In genomic region chr5:39578887-39579497, GRCh38 we compare ENCODE assay signal across 9 cellular contexts.
A peak's percentile ranks its signal among the peaks of the same experiment; 100 is the strongest.
DNase-seq lines count a peak whose midpoint lies in the region; TF ChIP-seq lines count a peak whose summit lies in the region.
"Had no signal": no experiment of that assay in that cellular context is flagged by ENCODE, and none has a peak within 500 bp of the region (broad histone marks: within the 10 kb centered on the region; RNA-seq: fewer than 3 reads in every experiment).

No MANE protein-coding gene starts in this region.

- no peak for TF ChIP-seq POLR2A in erythroblast (IDR thresholded peaks at IDR 0.05; ENCODE audit: low read length)

- no peak overlapping the region for H3K4me3 ChIP-seq in retinal pigment epithelial cell (ENCODE audit: low read length)

- TF ChIP-seq CTCF in GM12873 (IDR thresholded peaks at IDR 0.05; ENCODE audit: insufficient read depth, low read depth, low read length, missing control alignments) (peak; percentile 49), retinal pigment epithelial cell (conservative IDR thresholded peaks at IDR 0.05; ENCODE audit: low read depth, low read length) (peak; percentile 34)

- peak; percentile 38 for DNase-seq in NCI-H748 treated with DMSO at 0.1 percent for 48 hours (lab: John Stamatoyannopoulos, UW)
- DNase-seq in erythroblast (lab: John Stamatoyannopoulos, UW) = peak; percentile 3 to 42
- DNase-seq in retinal pigment epithelial cell (ENCODE audit: low read depth) = no peak
- no peak for DNase-seq in SKM-1 (lab: John Stamatoyannopoulos, UW; ENCODE audit: unreplicated experiment)
- no peak for DNase-seq in HUDEP-2 (lab: John Stamatoyannopoulos, UW; ENCODE audit: unreplicated experiment in 76 of 76)
- DNase-seq in DMS79 treated with DMSO at 0.1 percent for 48 hours (lab: John Stamatoyannopoulos, UW) = no peak
- no peak for DNase-seq in mesenteric fat pad (ENCODE audit: low spot score)
- DNase-seq: NCI-H1092 treated with DMSO at 0.1 percent for 48 hours had no signal

Comparison
In these comparisons a context has a peak if more than half of its experiments do, and no peak if none do; other contexts are left out.
1. DNase-seq: peak in NCI-H748 treated with DMSO at 0.1 percent for 48 hours (single experiment) and erythroblast (2 of 2); none in retinal pigment epithelial cell (single experiment), SKM-1 (single experiment), HUDEP-2 (0 of 76), DMS79 treated with DMSO at 0.1 percent for 48 hours (single experiment) and mesenteric fat pad (single experiment).